ENCODE assay signal across 11 cellular contexts in genomic region chr21:46668381-46668780, GRCh38. TPM values are rescaled to one million over a fixed set of nuclear protein-coding genes. Genes with fewer than 3 reads are reported as not detected.
DNase-seq lines count a peak whose midpoint lies in the region; ATAC-seq and TF ChIP-seq lines count a peak whose summit lies in the region.
"Had no signal": no experiment of that assay in that cellular context is flagged by ENCODE, and none has a peak within 500 bp of the region (broad histone marks: within the 10 kb centered on the region; RNA-seq: fewer than 3 reads in every experiment).

No MANE protein-coding gene starts in this region.

- TF ChIP-seq CTCF in VCaP (conservative IDR thresholded peaks at IDR 0.05) (no peak), epithelial cell of proximal tubule (conservative IDR thresholded peaks at IDR 0.05; ENCODE audit: low read depth, low read length) (no peak), retinal pigment epithelial cell (conservative IDR thresholded peaks at IDR 0.05; ENCODE audit: low read depth, low read length) (no peak)

- H3K4me3 ChIP-seq in epithelial cell of proximal tubule (ENCODE audit: low read depth, low read length): peak overlapping the region; percentile 56
- peak overlapping the region; percentile 65 for H3K4me3 ChIP-seq in retinal pigment epithelial cell (ENCODE audit: low read length)

- no peaks in the 10 kb centered on the region for H3K9me3 Mint-ChIP-seq in T-helper 1 cell treated with Interleukin-12 subunit alpha and Interleukin-12 subunit beta and Interleukin-4 antibody, amounts not matched to agents 30 μg/mL and 1 μg/mL, for 36 hours

- peak overlapping the region; percentile 72 for H3K4me3 Mint-ChIP-seq in T-helper 1 cell treated with Interleukin-12 subunit alpha and Interleukin-12 subunit beta and Interleukin-4 antibody, amounts not matched to agents 30 μg/mL and 1 μg/mL, for 36 hours

- ATAC-seq in HG03108 (IDR thresholded peaks at IDR 0.05; ENCODE audit: unreplicated experiment) (no peak), HG03342 (IDR thresholded peaks at IDR 0.05; ENCODE audit: unreplicated experiment) (no peak)
- ATAC-seq: Right ventricle myocardium inferior had no signal

- peaks cover 7% of the 10 kb centered on the region for H3K36me3 Mint-ChIP-seq in T-helper 1 cell treated with Interleukin-12 subunit alpha and Interleukin-12 subunit beta and Interleukin-4 antibody, amounts not matched to agents 30 μg/mL and 1 μg/mL, for 36 hours (ENCODE audit: low read depth)

- peaks cover 24% of the 10 kb centered on the region for H3K27me3 Mint-ChIP-seq in T-helper 1 cell treated with Interleukin-12 subunit alpha and Interleukin-12 subunit beta and Interleukin-4 antibody, amounts not matched to agents 30 μg/mL and 1 μg/mL, for 36 hours (ENCODE audit: low read depth)

- peaks cover 5% of the 10 kb centered on the region for H3K4me1 Mint-ChIP-seq in T-helper 1 cell treated with Interleukin-12 subunit alpha and Interleukin-12 subunit beta and Interleukin-4 antibody, amounts not matched to agents 30 μg/mL and 1 μg/mL, for 36 hours (ENCODE audit: low read depth)

- no peak for DNase-seq in T-helper 1 cell
- DNase-seq in epithelial cell of proximal tubule (ENCODE audit: low read depth): no peak
- no peak for DNase-seq in retinal pigment epithelial cell (ENCODE audit: low read depth)
- DNase-seq in DMS79 (lab: John Stamatoyannopoulos, UW): no peak
- DNase-seq: activated effector memory CD4-positive, alpha-beta T cell treated with Interleukin-2 at 50 U/mL for 16 hours; stimulated activated CD4-positive, alpha-beta T cell treated with anti-CD3 and anti-CD28 coated beads, Interleukin-4, amount 100 ng/mL, for 24 hours had no signal

- peak overlapping the region; percentile 65 for H3K27ac ChIP-seq in VCaP

- H3K27ac Mint-ChIP-seq in T-helper 1 cell treated with Interleukin-12 subunit alpha and Interleukin-12 subunit beta and Interleukin-4 antibody, amounts not matched to agents 30 μg/mL and 1 μg/mL, for 36 hours: no peak overlapping the region

RNA-seq across cellular contexts. Expression of gene PRMT2, which starts 32.9 kb away (rescaled TPM):
- 86.2 and 98.8 TPM in 2 replicates for total RNA-seq in epithelial cell of proximal tubule
